Comparison of ENCODE assay signal across 8 cellular contexts in the genomic region with DNA sequence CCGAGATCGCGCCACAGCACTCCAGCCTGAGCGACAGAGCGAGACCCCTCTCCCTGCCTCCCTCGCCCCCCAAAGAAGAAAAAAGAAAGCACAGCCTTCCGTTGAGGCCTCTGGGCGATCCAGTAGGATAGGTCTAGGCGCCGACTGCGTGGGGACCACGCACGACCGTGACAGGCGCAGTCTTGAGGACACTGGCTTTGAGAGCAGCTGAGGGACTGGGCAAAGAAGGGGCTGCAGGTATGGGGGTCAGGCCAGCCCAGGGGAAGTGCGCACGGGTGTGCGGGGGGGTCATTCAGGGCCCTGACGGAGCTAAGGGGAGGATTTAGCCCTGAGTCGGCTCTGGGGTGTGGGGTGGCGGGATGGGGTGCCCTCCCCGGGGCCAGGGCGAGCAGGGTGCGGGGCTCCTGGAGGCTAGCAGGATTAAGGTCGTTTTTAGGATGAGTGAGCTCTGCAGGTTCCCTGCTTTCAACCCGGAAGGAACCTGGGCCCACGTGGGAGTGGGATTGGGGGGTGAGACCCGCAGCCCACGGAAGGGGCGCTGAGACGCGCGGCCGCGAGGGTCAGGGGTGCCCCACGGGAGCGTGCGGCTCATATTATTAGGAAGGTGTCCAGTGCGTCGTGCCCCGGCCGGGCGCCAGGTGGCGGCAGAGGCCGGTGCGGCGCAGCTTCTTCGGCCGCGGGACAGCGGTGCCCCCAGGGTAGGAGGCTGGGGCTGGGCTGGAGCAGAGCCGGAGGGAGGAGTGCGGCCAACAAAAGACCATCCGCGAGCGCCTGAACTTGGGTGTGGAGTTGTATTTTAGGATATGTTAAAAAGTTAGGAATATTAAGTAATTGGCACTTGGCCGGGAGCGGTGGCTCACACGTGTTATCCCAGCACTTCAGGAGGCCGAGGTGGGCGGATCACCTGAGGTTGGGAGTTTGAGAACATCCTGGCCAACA. TPM values are rescaled to one million over a fixed set of nuclear protein-coding genes. Genes with fewer than 3 reads are reported as not detected.
DNase-seq lines count a peak whose midpoint lies in the region; ATAC-seq and TF ChIP-seq lines count a peak whose summit lies in the region.

No MANE protein-coding gene starts in this region.

- peaks cover 11% of the 10 kb centered on the region for H3K4me1 Mint-ChIP-seq in osteocyte (ENCODE audit: unreplicated experiment)

- H3K4me3 ChIP-seq in Peyer's patch, result peak overlapping the region in 3 of 4 donors; percentile 25 to 34 (median 29)

- H3K9me3 Mint-ChIP-seq in osteocyte (ENCODE audit: unreplicated experiment), result peaks cover 4% of the 10 kb centered on the region

- TF ChIP-seq CTCF in Peyer's patch (IDR thresholded peaks at IDR 0.05) (peak; percentile 59 to 93 (median 82)), osteocyte (IDR thresholded peaks at IDR 0.05) (peak; percentile 97)

- TF ChIP-seq POLR2A in Peyer's patch (IDR thresholded peaks at IDR 0.05), result no peak

- peaks cover 0 to 17% (median 7%) of the 10 kb centered on the region in 4 donors for H3K4me1 ChIP-seq in Peyer's patch

- H3K27me3 ChIP-seq in Peyer's patch, result no peaks in the 10 kb centered on the region

- H3K36me3 Mint-ChIP-seq in osteocyte (ENCODE audit: unreplicated experiment), result no peaks in the 10 kb centered on the region

- no peak overlapping the region for H3K27ac ChIP-seq in Peyer's patch

- H3K27me3 Mint-ChIP-seq in osteocyte (ENCODE audit: unreplicated experiment), result no peaks in the 10 kb centered on the region

- H3K36me3 ChIP-seq in Peyer's patch, result no peaks in the 10 kb centered on the region

- H3K27ac Mint-ChIP-seq in osteocyte (ENCODE audit: unreplicated experiment), result no peak overlapping the region

- ATAC-seq in GM21367 (IDR thresholded peaks at IDR 0.05; ENCODE audit: unreplicated experiment) (peak; percentile 91), HG03565 (IDR thresholded peaks at IDR 0.05; ENCODE audit: unreplicated experiment) (peak; percentile 91)

- no peaks in the 10 kb centered on the region for H3K9me3 ChIP-seq in Peyer's patch

- H3K4me3 Mint-ChIP-seq in osteocyte (ENCODE audit: unreplicated experiment), result peak overlapping the region; percentile 40

- DNase-seq in Daoy (ENCODE audit: low read depth), result peak; percentile 66
- peak; percentile 27 to 76 (median 69) for DNase-seq in Peyer's patch
- DNase-seq in activated naive CD4-positive, alpha-beta T cell (lab: John Stamatoyannopoulos, UW), result peak; percentile 7 to 18 (median 8)
- DNase-seq in germinal center (ENCODE audit: low spot score), result peak; percentile 82
- DNase-seq in osteocyte (ENCODE audit: extremely low spot score, unreplicated experiment), result no peak
- DNase-seq in NCI-H2029 treated with DMSO at 0.1 percent for 48 hours (lab: John Stamatoyannopoulos, UW), result no peak

RNA-seq across cellular contexts. Expression of gene ZNF236, which starts 20.5 kb away (rescaled TPM):
- total RNA-seq in Daoy (2014; rRNA removed; shearing (Covaris generic)), result 2.5 and 14.3 TPM in 2 replicates
- total RNA-seq in Peyer's patch (10 to 100 TPM; 13.8 to 57.8 (median 27.7) TPM), osteocyte (18.1 and 20.4 TPM in 2 replicates)

Comparison
In these comparisons a context has a peak if more than half of its experiments do, and no peak if none do; other contexts are left out.
1. DNase-seq: peak in Daoy (single experiment), Peyer's patch (3 of 3), activated naive CD4-positive, alpha-beta T cell (4 of 4) and germinal center (single experiment); none in osteocyte (single experiment) and NCI-H2029 treated with DMSO at 0.1 percent for 48 hours (single experiment).